Comparison of ENCODE assay signal across 9 cellular contexts in genomic region chr22:36461665-36462474, GRCh38. TPM values are rescaled to one million over a fixed set of nuclear protein-coding genes. Genes with fewer than 3 reads are reported as not detected.
DNase-seq lines count a peak whose midpoint lies in the region; ATAC-seq and TF ChIP-seq lines count a peak whose summit lies in the region.
"Had no signal": no experiment of that assay in that cellular context is flagged by ENCODE, and none has a peak within 500 bp of the region (broad histone marks: within the 10 kb centered on the region; RNA-seq: fewer than 3 reads in every experiment).

No MANE protein-coding gene starts in this region.

- H2AK5ac ChIP-seq in trophoblast cell (ENCODE audit: low read length) = peak overlapping the region; percentile 32

- peaks cover 3% of the 10 kb centered on the region for H3K9me3 ChIP-seq in trophoblast cell (ENCODE audit: insufficient read depth, low read depth, low read length)

- H3K4ac ChIP-seq in trophoblast cell (ENCODE audit: low read depth, low read length) = no peak overlapping the region

- H3K79me2 ChIP-seq in trophoblast cell (ENCODE audit: control insufficient read depth, insufficient read depth, low read length, poor library complexity) = peaks cover 2% of the 10 kb centered on the region

- no peak overlapping the region for H4K12ac ChIP-seq in trophoblast cell (ENCODE audit: low read depth, low read length)

- H3K4me1 ChIP-seq in trophoblast cell (ENCODE audit: control insufficient read depth in 1 of 2, insufficient read depth in 2 of 2, low read length in 2 of 2) = peaks cover 30 to 39% of the 10 kb centered on the region in 2 experiments

- no peak overlapping the region for H2AFZ ChIP-seq in trophoblast cell (ENCODE audit: insufficient read depth, low read length, poor library complexity)

- ATAC-seq in GM18505 (IDR thresholded peaks at IDR 0.05; ENCODE audit: unreplicated experiment) (no peak), HG02759 (IDR thresholded peaks at IDR 0.05; ENCODE audit: unreplicated experiment) (no peak)

- no peak overlapping the region for H3K23ac ChIP-seq in trophoblast cell (ENCODE audit: low read length)

- H4K91ac ChIP-seq in trophoblast cell (ENCODE audit: low read depth, low read length) = peak overlapping the region; percentile 74

- peak overlapping the region; percentile 66 for H2BK12ac ChIP-seq in trophoblast cell (ENCODE audit: low read length)

- no peak overlapping the region for H3K4me2 ChIP-seq in trophoblast cell (ENCODE audit: low read length)

- peak overlapping the region; percentile 72 for H3K27ac ChIP-seq in trophoblast cell (ENCODE audit: low read depth, low read length)

- H3K27me3 ChIP-seq in trophoblast cell (ENCODE audit: insufficient read depth, low read length) = no peaks in the 10 kb centered on the region

- WGBS in trophoblast cell (ENCODE audit: extremely low coverage, insufficient coverage, insufficient read length) = no CpG with 5 or more reads among the region's 12 CpGs

- H4K8ac ChIP-seq in trophoblast cell (ENCODE audit: low read depth, low read length) = no peak overlapping the region

- H2BK120ac ChIP-seq in trophoblast cell (ENCODE audit: insufficient read depth, low read length, poor library complexity) = peak overlapping the region; percentile 46

- no peak overlapping the region for H3K9ac ChIP-seq in trophoblast cell (ENCODE audit: low read length)

- DNase-seq in DMS53 (lab: John Stamatoyannopoulos, UW) (peak; percentile 80), NCI-H226 (peak; percentile 88), fibroblast of gingiva (ENCODE audit: low read depth) (peak; percentile 59), trophoblast cell (peak; percentile 94 to 97), GM19240 (ENCODE audit: insufficient read length, low spot score) (no peak)
- no peak for DNase-seq in effector CD4-positive, alpha-beta T cell
- DNase-seq: SIG-M5 had no signal

- TF ChIP-seq POLR2A in GM18505 (IDR thresholded peaks at IDR 0.05; ENCODE audit: borderline replicate concordance, extremely low read depth, insufficient read depth, insufficient read length) = no peak

- H3K79me1 ChIP-seq in trophoblast cell (ENCODE audit: low read length) = peaks cover 42% of the 10 kb centered on the region

- H3K14ac ChIP-seq in trophoblast cell (ENCODE audit: low read length) = peak overlapping the region; percentile 40

- no peak overlapping the region for H3K4me3 ChIP-seq in trophoblast cell (ENCODE audit: low read depth, low read length)

- H3K18ac ChIP-seq in trophoblast cell (ENCODE audit: low read length) = peak overlapping the region; percentile 31

- peak overlapping the region; percentile 42 for H2BK5ac ChIP-seq in trophoblast cell (ENCODE audit: low read depth, low read length, poor library complexity)

- H3K36me3 ChIP-seq in trophoblast cell (ENCODE audit: control insufficient read depth in 1 of 2, insufficient read depth in 2 of 2, low read length in 2 of 2) = peaks cover 0 to 6% of the 10 kb centered on the region in 2 experiments

RNA-seq across cellular contexts. Expression of gene TXN2, which starts 19.6 kb away (rescaled TPM):
- polyA plus RNA-seq in trophoblast cell (2013) = 47.7 and 47.8 TPM in 2 replicates

RNA-seq across cellular contexts. Expression of gene FOXRED2, which starts 45.0 kb away (rescaled TPM):
- 5.0 and 5.1 TPM in 2 replicates for polyA plus RNA-seq in trophoblast cell (2013)

Comparison
In these comparisons a context has a peak if more than half of its experiments do, and no peak if none do; other contexts are left out.
1. DNase-seq: peak in DMS53 (single experiment), NCI-H226 (single experiment), fibroblast of gingiva (single experiment) and trophoblast cell (2 of 2); none in GM19240 (single experiment) and effector CD4-positive, alpha-beta T cell (single experiment).